ENCODE assay signal across 8 cellular contexts in genomic region chr2:111883661-111884591, GRCh38. TPM values are rescaled to one million over a fixed set of nuclear protein-coding genes. Genes with fewer than 3 reads are reported as not detected.
DNase-seq lines count a peak whose midpoint lies in the region; ATAC-seq and TF ChIP-seq lines count a peak whose summit lies in the region.

A gene with protein sequence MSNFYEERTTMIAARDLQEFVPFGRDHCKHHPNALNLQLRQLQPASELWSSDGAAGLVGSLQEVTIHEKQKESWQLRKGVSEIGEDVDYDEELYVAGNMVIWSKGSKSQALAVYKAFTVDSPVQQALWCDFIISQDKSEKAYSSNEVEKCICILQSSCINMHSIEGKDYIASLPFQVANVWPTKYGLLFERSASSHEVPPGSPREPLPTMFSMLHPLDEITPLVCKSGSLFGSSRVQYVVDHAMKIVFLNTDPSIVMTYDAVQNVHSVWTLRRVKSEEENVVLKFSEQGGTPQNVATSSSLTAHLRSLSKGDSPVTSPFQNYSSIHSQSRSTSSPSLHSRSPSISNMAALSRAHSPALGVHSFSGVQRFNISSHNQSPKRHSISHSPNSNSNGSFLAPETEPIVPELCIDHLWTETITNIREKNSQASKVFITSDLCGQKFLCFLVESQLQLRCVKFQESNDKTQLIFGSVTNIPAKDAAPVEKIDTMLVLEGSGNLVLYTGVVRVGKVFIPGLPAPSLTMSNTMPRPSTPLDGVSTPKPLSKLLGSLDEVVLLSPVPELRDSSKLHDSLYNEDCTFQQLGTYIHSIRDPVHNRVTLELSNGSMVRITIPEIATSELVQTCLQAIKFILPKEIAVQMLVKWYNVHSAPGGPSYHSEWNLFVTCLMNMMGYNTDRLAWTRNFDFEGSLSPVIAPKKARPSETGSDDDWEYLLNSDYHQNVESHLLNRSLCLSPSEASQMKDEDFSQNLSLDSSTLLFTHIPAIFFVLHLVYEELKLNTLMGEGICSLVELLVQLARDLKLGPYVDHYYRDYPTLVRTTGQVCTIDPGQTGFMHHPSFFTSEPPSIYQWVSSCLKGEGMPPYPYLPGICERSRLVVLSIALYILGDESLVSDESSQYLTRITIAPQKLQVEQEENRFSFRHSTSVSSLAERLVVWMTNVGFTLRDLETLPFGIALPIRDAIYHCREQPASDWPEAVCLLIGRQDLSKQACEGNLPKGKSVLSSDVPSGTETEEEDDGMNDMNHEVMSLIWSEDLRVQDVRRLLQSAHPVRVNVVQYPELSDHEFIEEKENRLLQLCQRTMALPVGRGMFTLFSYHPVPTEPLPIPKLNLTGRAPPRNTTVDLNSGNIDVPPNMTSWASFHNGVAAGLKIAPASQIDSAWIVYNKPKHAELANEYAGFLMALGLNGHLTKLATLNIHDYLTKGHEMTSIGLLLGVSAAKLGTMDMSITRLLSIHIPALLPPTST (N-terminal part only) (minus strand): TSS chr2:111884193. CDS start chr2:111880825, 3,368 bp downstream.

- H3K36me3 ChIP-seq in ACC112 (ENCODE audit: insufficient read depth, low read length) (no peaks in the 10 kb centered on the region), breast epithelium (no peaks in the 10 kb centered on the region), smooth muscle cell (ENCODE audit: low read depth) (no peaks in the 10 kb centered on the region)

- intact Hi-C loops in breast epithelium (cut with DNase I; ENCODE audit: low total_unique reads), result no loop called here

- H3K27ac ChIP-seq in ACC112 (ENCODE audit: low read depth, low read length) (peak within 1 kb of the TSS; percentile 53), VCaP (peak within 1 kb of the TSS; percentile 89), breast epithelium (peak within 1 kb of the TSS; percentile 88 to 90), smooth muscle cell (ENCODE audit: low read depth) (peak within 1 kb of the TSS; percentile 30)

- no peaks in the 10 kb centered on the region for H4K20me1 ChIP-seq in smooth muscle cell (ENCODE audit: low read depth)

- TF ChIP-seq POLR2A in GM18526 (IDR thresholded peaks at IDR 0.05; ENCODE audit: extremely low read depth, insufficient read length), result peak; percentile 88
- no peak for TF ChIP-seq POLR2A in breast epithelium (IDR thresholded peaks at IDR 0.05)

- H3K4me1 ChIP-seq in ACC112 (ENCODE audit: control insufficient read depth, insufficient read depth, low read length, unreplicated experiment) (peaks cover 3% of the 10 kb centered on the region), breast epithelium (no peaks in the 10 kb centered on the region), smooth muscle cell (ENCODE audit: low read depth) (peaks cover 5% of the 10 kb centered on the region)

- H3K27me3 ChIP-seq in ACC112 (ENCODE audit: insufficient read depth, low read length) (no peaks in the 10 kb centered on the region), breast epithelium (no peaks in the 10 kb centered on the region), smooth muscle cell (ENCODE audit: low read depth) (no peaks in the 10 kb centered on the region)

- WGBS in smooth muscle cell (ENCODE audit: low lambda C conversion rate), result 2% methylated on average over 73 of the region's 73 CpGs

- no peaks in the 10 kb centered on the region for H3K9me3 ChIP-seq in breast epithelium
- no peaks in the 10 kb centered on the region for H3K9me3 ChIP-seq in smooth muscle cell (replicated peaks; ENCODE audit: low read depth)

- ATAC-seq in HG03064 (IDR thresholded peaks at IDR 0.05; ENCODE audit: low read depth, unreplicated experiment), result peak; percentile 91

- H3K79me2 ChIP-seq in ACC112 (ENCODE audit: control insufficient read depth, insufficient read depth, low read length, unreplicated experiment) (peaks cover 27% of the 10 kb centered on the region), smooth muscle cell (ENCODE audit: low read depth) (peaks cover 19% of the 10 kb centered on the region)

- H3K4me2 ChIP-seq in smooth muscle cell, result peak within 1 kb of the TSS; percentile 95

- H3K4me3 ChIP-seq in ACC112 (ENCODE audit: low read depth, low read length) (peak within 1 kb of the TSS; percentile 88), breast epithelium (peak within 1 kb of the TSS; percentile 73 to 99 (median 94)), smooth muscle cell (peak within 1 kb of the TSS; percentile 89)

- DNase-seq in NCI-H2171 (lab: John Stamatoyannopoulos, UW) (peak; percentile 89), breast epithelium (ENCODE audit: low spot score in 2 of 2) (peak; percentile 59 to 78), iPS-NIHi7 (ENCODE audit: extremely low spot score) (peak; percentile 87), smooth muscle cell (lab: John Stamatoyannopoulos, UW; ENCODE audit: unreplicated experiment) (peak; percentile 50)

- no peak for TF ChIP-seq CTCF in VCaP (conservative IDR thresholded peaks at IDR 0.05)
- no peak for TF ChIP-seq CTCF in breast epithelium (IDR thresholded peaks at IDR 0.05)
- no peak for TF ChIP-seq CTCF in smooth muscle cell (IDR thresholded peaks at IDR 0.05; ENCODE audit: borderline replicate concordance, insufficient read depth, poor library complexity, severe bottlenecking)

- H3K9ac ChIP-seq in smooth muscle cell (ENCODE audit: low read depth), result peak within 1 kb of the TSS; percentile 80

- H2AFZ ChIP-seq in ACC112 (ENCODE audit: low read length, unreplicated experiment) (peak within 1 kb of the TSS; percentile 99), smooth muscle cell (ENCODE audit: low read depth) (peak within 1 kb of the TSS; percentile 100)

- H3F3A ChIP-seq in smooth muscle cell (ENCODE audit: low read depth), result no peaks in the 10 kb centered on the region

RNA-seq across cellular contexts. Expression of the gene that starts here (rescaled TPM):
- total RNA-seq in breast epithelium, result 10 to 100 TPM; 45.0 to 52.8 (median 49.5) TPM
- 33.8 and 39.7 TPM in 2 replicates for total RNA-seq in smooth muscle cell
- 8.4 and 11.9 TPM in 2 replicates for polyA plus RNA-seq in smooth muscle cell

Comparison
In these comparisons a context has a peak if more than half of its experiments do, and no peak if none do; other contexts are left out.
1. Peak in every context shown above with its lines: DNase-seq, ATAC-seq, H3K4me3 ChIP-seq and H3K27ac ChIP-seq.
2. H3K27ac ChIP-seq: peak in every context shown above with its lines; median percentile 89 in VCaP; 89 in breast epithelium; 53 in ACC112; 30 in smooth muscle cell.